19 cellular contexts compared by ENCODE assay signal in genomic region chr3:121698914-121699313, GRCh38. TPM values are rescaled to one million over a fixed set of nuclear protein-coding genes. Genes with fewer than 3 reads are reported as not detected.
DNase-seq lines count a peak whose midpoint lies in the region; ATAC-seq and TF ChIP-seq lines count a peak whose summit lies in the region.
"Had no signal": no experiment of that assay in that cellular context is flagged by ENCODE, and none has a peak within 500 bp of the region (broad histone marks: within the 10 kb centered on the region; RNA-seq: fewer than 3 reads in every experiment).

No MANE protein-coding gene starts in this region.

- no peaks in the 10 kb centered on the region for H3K27me3 ChIP-seq in thyroid gland
- H3K27me3 ChIP-seq: BLaER1 treated with 17β-estradiol and CSF1 and Interleukin-3, amounts not matched to agents 10 nM and 100 nM had no signal

- BruUV-seq in OCI-LY7 (replicated peaks; lab: Mats Ljungman, UMichigan) = no TSS peak

- no peak for TF ChIP-seq CTCF in thyroid gland (IDR thresholded peaks at IDR 0.05)
- TF ChIP-seq CTCF in OCI-LY7 (conservative IDR thresholded peaks at IDR 0.05; ENCODE audit: low read length) = no peak

- no peaks in the 10 kb centered on the region for H3K9me2 ChIP-seq in OCI-LY7 (ENCODE audit: insufficient read depth, low read length)

- no peak for TF ChIP-seq POLR2A in thyroid gland (IDR thresholded peaks at IDR 0.05)

- CTCF ChIA-PET in OCI-LY7 (lab: Charles Lee; ENCODE audit: unreplicated experiment) = interaction anchor here (0.6 kb wide), 1 partner anchor 614 kb away, joined by 3 read pairs; no protein-coding TSS in a partner anchor

- ATAC-seq in GM21529 (IDR thresholded peaks at IDR 0.05; ENCODE audit: unreplicated experiment) = no peak
- ATAC-seq: CD8-positive, alpha-beta T cell; GM23338 had no signal

- H3K79me2 ChIP-seq in OCI-LY7 (ENCODE audit: insufficient read depth, low read depth, low read length) = no peaks in the 10 kb centered on the region

- no peak overlapping the region for H3K4me3 ChIP-seq in thyroid gland (replicated peaks in 1 of 3)
- no peak overlapping the region for H3K4me3 ChIP-seq in OCI-LY7 (ENCODE audit: low read depth, low read length, poor library complexity, severe bottlenecking)
- H3K4me3 ChIP-seq: BLaER1 treated with 17β-estradiol and CSF1 and Interleukin-3, amounts not matched to agents 10 nM and 100 nM; GM23338 had no signal

- H4K20me1 ChIP-seq in OCI-LY7 (ENCODE audit: insufficient read depth, low read length) = no peaks in the 10 kb centered on the region
- H4K20me1 ChIP-seq: BLaER1 treated with 17β-estradiol and CSF1 and Interleukin-3, amounts not matched to agents 10 nM and 100 nM had no signal

- H3K27ac ChIP-seq in thyroid gland = no peak overlapping the region
- no peak overlapping the region for H3K27ac ChIP-seq in OCI-LY7 (ENCODE audit: low read depth, low read length, poor library complexity, severe bottlenecking)
- H3K27ac ChIP-seq: BLaER1 treated with 17β-estradiol and CSF1 and Interleukin-3, amounts not matched to agents 10 nM and 100 nM had no signal

- H3K9me3 ChIP-seq in thyroid gland (no peaks in the 10 kb centered on the region), OCI-LY7 (ENCODE audit: low read length) (no peaks in the 10 kb centered on the region)

- in situ Hi-C loops in G401 (cut with HindIII; ENCODE audit: low sequenced_read_pairs) = no loop called here

- H3K4me1 ChIP-seq in thyroid gland (peaks cover 4 to 6% of the 10 kb centered on the region in 2 donors), OCI-LY7 (ENCODE audit: insufficient read depth, low read length, poor library complexity, severe bottlenecking) (no peaks in the 10 kb centered on the region)

- no peak overlapping the region for H2AFZ ChIP-seq in OCI-LY7 (ENCODE audit: low read length)
- H2AFZ ChIP-seq: GM23338 had no signal

- H3K4me2 ChIP-seq in OCI-LY7 (ENCODE audit: low read length) = no peak overlapping the region
- H3K4me2 ChIP-seq: BLaER1 treated with 17β-estradiol and CSF1 and Interleukin-3, amounts not matched to agents 10 nM and 100 nM; GM23338 had no signal

- POLR2A ChIA-PET in OCI-LY7 (lab: Charles Lee) = interaction anchor here (0.7 to 2.0 kb wide), 7 partner anchors 9 to 126 kb away, joined by 3 to 10 read pairs (median 5); no protein-coding TSS in a partner anchor

- peak; percentile 49 for DNase-seq in G401 (ENCODE audit: low spot score)
- peak; percentile 49 for DNase-seq in foreskin melanocyte
- DNase-seq in midbrain (lab: John Stamatoyannopoulos, UW) = peak; percentile 33
- peak; percentile 17 for DNase-seq in thyroid gland
- no peak for DNase-seq in NCI-H146 (lab: John Stamatoyannopoulos, UW)
- no peak for DNase-seq in OCI-LY7 (ENCODE audit: low spot score)
- DNase-seq: CD8-positive, alpha-beta T cell; DMS53; EL; HCEC 1CT; IMR-90; NCI-H1436; NCI-H2029 treated with DMSO at 0.1 percent for 48 hours; NCI-H2171; NCI-H526 treated with DMSO at 0.1 percent for 48 hours; NK-92 treated with Interleukin-12 subunit alpha and Interleukin-12 subunit beta, amount 100 ng/mL, for 24 hours had no signal

- intact Hi-C loops in thyroid gland (cut with DNase I) = no loop called here
- intact Hi-C loops in OCI-LY7 (cut with micrococcal nuclease; ENCODE audit: unreplicated experiment) = no loop called here

- H3K36me3 ChIP-seq in thyroid gland (peaks cover 11 to 17% of the 10 kb centered on the region in 2 donors), OCI-LY7 (ENCODE audit: insufficient read depth, low read length) (peaks cover 18% of the 10 kb centered on the region)

RNA-seq across cellular contexts. Expression of gene HCLS1, which starts 38.2 kb away (rescaled TPM):
- total RNA-seq in G401 (2014; rRNA removed; shearing (Covaris generic)) = not detected in 2 replicates
- total RNA-seq in thyroid gland (10 to 100 TPM; 14.6 to 42.5 (median 19.9) TPM), OCI-LY7 (2022) (235 and 241 TPM in 2 replicates)
- 124 and 167 TPM in 2 replicates for total RNA-seq in OCI-LY7 (2014; rRNA removed; shearing (Covaris generic))

RNA-seq across cellular contexts. Expression of gene GOLGB1, which starts 50.6 kb away (rescaled TPM):
- total RNA-seq in G401 (2014; rRNA removed; shearing (Covaris generic)) = 10.9 and 34.7 TPM in 2 replicates
- total RNA-seq in thyroid gland = 100 to 1,000 TPM in 2 of 4 donors, 10 to 100 TPM in 2; 77.8 to 102 (median 97.3) TPM
- total RNA-seq in OCI-LY7 (2014; rRNA removed; shearing (Covaris generic)) = 11.5 and 15.4 TPM in 2 replicates
- total RNA-seq in OCI-LY7 (2022) = 30.3 and 32.1 TPM in 2 replicates

Comparison
In these comparisons a context has a peak if more than half of its experiments do, and no peak if none do; other contexts are left out.
1. DNase-seq: peak in G401 (single experiment), foreskin melanocyte (single experiment), midbrain (single experiment) and thyroid gland (2 of 2); none in NCI-H146 (single experiment) and OCI-LY7 (single experiment).
2. RNA of gene HCLS1, which starts 38.2 kb away (total RNA-seq): 124 to 241 TPM in OCI-LY7 and 14.6 to 42.5 TPM in thyroid gland; not detected in G401; every median in the first group is over 10 times any median in the second.